In genomic region chr16:3149193-3149530, GRCh38 we compare ENCODE assay signal across 10 cellular contexts. TPM values are rescaled to one million over a fixed set of nuclear protein-coding genes. Genes with fewer than 3 reads are reported as not detected.
DNase-seq lines count a peak whose midpoint lies in the region; ATAC-seq lines count a peak whose summit lies in the region.
"Had no signal": no experiment of that assay in that cellular context is flagged by ENCODE, and none has a peak within 500 bp of the region (broad histone marks: within the 10 kb centered on the region; RNA-seq: fewer than 3 reads in every experiment).

No MANE protein-coding gene starts in this region.

- no peak for ATAC-seq in activated T-helper 17 cell treated with anti-CD3 and anti-CD28 coated beads, Interleukin-2, amount 50 U/mL, for 72 hours (replicated peaks)

- H3K27me3 Mint-ChIP-seq in activated naive CD4-positive, alpha-beta T cell treated with anti-CD3 and anti-CD28 coated beads for 36 hours (ENCODE audit: low read depth), result peaks cover 4% of the 10 kb centered on the region
- no peaks in the 10 kb centered on the region for H3K27me3 Mint-ChIP-seq in activated T-helper 17 cell treated with anti-CD3 and anti-CD28 coated beads, Interleukin-2, amount 50 U/mL, for 72 hours

- H3K27ac Mint-ChIP-seq in activated naive CD4-positive, alpha-beta T cell treated with anti-CD3 and anti-CD28 coated beads for 36 hours, result no peak overlapping the region
- H3K27ac Mint-ChIP-seq in activated T-helper 17 cell treated with anti-CD3 and anti-CD28 coated beads, Interleukin-2, amount 50 U/mL, for 72 hours, result no peak overlapping the region

- H3K9me3 Mint-ChIP-seq in activated naive CD4-positive, alpha-beta T cell treated with anti-CD3 and anti-CD28 coated beads for 36 hours, result peaks cover under 1% of the 10 kb centered on the region
- no peaks in the 10 kb centered on the region for H3K9me3 Mint-ChIP-seq in activated T-helper 17 cell treated with anti-CD3 and anti-CD28 coated beads, Interleukin-2, amount 50 U/mL, for 72 hours

- intact Hi-C loops in activated naive CD4-positive, alpha-beta T cell treated with anti-CD3 and anti-CD28 coated beads for 36 hours (cut with micrococcal nuclease), result no loop called here

- CTCF ChIA-PET in activated naive CD4-positive, alpha-beta T cell treated with anti-CD3 and anti-CD28 coated beads for 36 hours (lab: Charles Lee), result interaction anchor here (0.8 to 8.2 kb wide), 7 partner anchors 13 to 130 kb away, joined by 3 to 62 read pairs (median 4); partner anchors contain the start of gene ZNF213

- peaks cover 21% of the 10 kb centered on the region for H3K4me1 Mint-ChIP-seq in activated naive CD4-positive, alpha-beta T cell treated with anti-CD3 and anti-CD28 coated beads for 36 hours (ENCODE audit: low read depth)
- H3K4me1 Mint-ChIP-seq in activated T-helper 17 cell treated with anti-CD3 and anti-CD28 coated beads, Interleukin-2, amount 50 U/mL, for 72 hours, result peaks cover 14% of the 10 kb centered on the region

- peak overlapping the region; percentile 81 for H3K27ac ChIP-seq in temporal lobe (ENCODE audit: low read depth, low read length)

- peaks cover 4% of the 10 kb centered on the region for H3K36me3 Mint-ChIP-seq in activated naive CD4-positive, alpha-beta T cell treated with anti-CD3 and anti-CD28 coated beads for 36 hours (ENCODE audit: low read depth)
- H3K36me3 Mint-ChIP-seq in activated T-helper 17 cell treated with anti-CD3 and anti-CD28 coated beads, Interleukin-2, amount 50 U/mL, for 72 hours (ENCODE audit: low read depth), result peaks cover 23% of the 10 kb centered on the region

- no peak for DNase-seq in activated naive CD4-positive, alpha-beta T cell treated with anti-CD3 and anti-CD28 coated beads for 36 hours
- DNase-seq in activated naive CD4-positive, alpha-beta T cell treated with Interleukin-2 at 50 U/mL for 16 hours, result no peak
- DNase-seq in islet precursor cell (peak; percentile 53), GM19240 (ENCODE audit: insufficient read length, low spot score) (no peak), GM19238 (ENCODE audit: insufficient read length, low spot score) (no peak), NCI-H82 (lab: John Stamatoyannopoulos, UW) (no peak)

- peak overlapping the region; percentile 88 for H3K4me3 Mint-ChIP-seq in activated naive CD4-positive, alpha-beta T cell treated with anti-CD3 and anti-CD28 coated beads for 36 hours
- peak overlapping the region; percentile 77 for H3K4me3 Mint-ChIP-seq in activated T-helper 17 cell treated with anti-CD3 and anti-CD28 coated beads, Interleukin-2, amount 50 U/mL, for 72 hours

RNA-seq across cellular contexts. Expression of gene ZNF213, which starts 14.3 kb away (rescaled TPM):
- total RNA-seq in activated naive CD4-positive, alpha-beta T cell treated with anti-CD3 and anti-CD28 coated beads for 36 hours, result 1 to 10 TPM; 6.1 to 6.5 TPM
- total RNA-seq in activated T-helper 17 cell treated with anti-CD3 and anti-CD28 coated beads, Interleukin-2, amount 50 U/mL, for 72 hours, result 1 to 10 TPM; 6.4 to 8.6 TPM
- total RNA-seq in temporal lobe, result 12.3 TPM

RNA-seq across cellular contexts. Expression of gene ZNF205, which starts 36.8 kb away (rescaled TPM):
- total RNA-seq in activated naive CD4-positive, alpha-beta T cell treated with anti-CD3 and anti-CD28 coated beads for 36 hours, result under 1 TPM in 1 of 2 experiments, not detected in 1; 0.25 TPM
- total RNA-seq in activated T-helper 17 cell treated with anti-CD3 and anti-CD28 coated beads, Interleukin-2, amount 50 U/mL, for 72 hours, result not detected
- 14.5 TPM for total RNA-seq in temporal lobe

RNA-seq across cellular contexts. Expression of gene OR1F1, which starts 38.8 kb away (rescaled TPM):
- total RNA-seq in activated naive CD4-positive, alpha-beta T cell treated with anti-CD3 and anti-CD28 coated beads for 36 hours, result not detected
- total RNA-seq in activated T-helper 17 cell treated with anti-CD3 and anti-CD28 coated beads, Interleukin-2, amount 50 U/mL, for 72 hours, result under 1 TPM in 1 of 2 donors, not detected in 1; 0.37 TPM
- total RNA-seq in temporal lobe, result 0.98 TPM
- total RNA-seq: aorta, kidney epithelial cell had no signal

RNA-seq across cellular contexts. Expression of gene ZSCAN10, which starts 50.1 kb away (rescaled TPM):
- under 1 TPM in 1 of 2 experiments, not detected in 1; 0.26 TPM for total RNA-seq in activated naive CD4-positive, alpha-beta T cell treated with anti-CD3 and anti-CD28 coated beads for 36 hours
- under 1 TPM; 0.34 to 0.45 TPM for total RNA-seq in activated T-helper 17 cell treated with anti-CD3 and anti-CD28 coated beads, Interleukin-2, amount 50 U/mL, for 72 hours
- total RNA-seq in temporal lobe, result 0.49 TPM
- total RNA-seq: aorta, kidney epithelial cell had no signal

Comparison
In these comparisons a context has a peak if more than half of its experiments do, and no peak if none do; other contexts are left out.
1. RNA of gene ZNF205, which starts 36.8 kb away (total RNA-seq): 14.5 TPM in temporal lobe (single experiment); 0.25 TPM in activated naive CD4-positive, alpha-beta T cell treated with anti-CD3 and anti-CD28 coated beads for 36 hours and not detected in activated T-helper 17 cell treated with anti-CD3 and anti-CD28 coated beads, Interleukin-2, amount 50 U/mL, for 72 hours; every median in the first group is over 10 times any median in the second.